In the genomic region with DNA sequence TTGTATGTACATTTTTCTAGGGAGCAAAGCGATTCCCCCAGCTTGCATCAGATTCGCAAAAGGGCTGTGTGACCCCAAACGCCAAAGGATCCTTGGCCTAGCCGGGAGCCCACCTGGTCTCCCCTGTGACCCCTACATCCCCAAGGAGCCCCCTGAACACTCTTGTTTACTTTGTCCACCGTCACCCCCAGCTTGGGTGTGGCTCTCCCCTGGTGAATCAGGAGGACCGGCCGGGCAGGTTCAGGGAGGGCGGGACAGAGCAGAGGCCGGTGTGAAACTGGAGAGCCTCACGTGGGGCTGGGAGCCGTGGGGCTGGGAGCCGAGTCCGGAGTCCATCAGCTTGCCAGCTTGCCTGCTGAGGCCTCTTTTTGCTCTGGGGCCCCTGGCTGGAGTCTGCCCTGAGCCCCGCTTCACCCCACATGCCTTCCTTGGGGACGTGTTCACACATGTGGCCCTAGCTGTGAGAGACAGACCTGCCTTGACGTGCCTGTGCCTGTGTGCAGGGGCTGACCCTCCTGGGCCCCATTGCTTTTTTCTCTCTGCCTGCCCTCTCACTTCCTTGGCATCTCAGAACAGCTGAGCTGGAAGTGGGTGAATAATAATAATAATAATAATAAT, we compare ENCODE assay signal across 8 cellular contexts.
DNase-seq lines count a peak whose midpoint lies in the region; ATAC-seq lines count a peak whose summit lies in the region.

No MANE protein-coding gene starts in this region.

- H3K36me3 ChIP-seq in NT2/D1 (ENCODE audit: insufficient read depth, insufficient read length, low read length) (peaks cover 11% of the 10 kb centered on the region), stomach smooth muscle (ENCODE audit: control insufficient read depth in 2 of 2, insufficient read depth in 2 of 2, low read length in 2 of 2) (peaks cover 2 to 4% of the 10 kb centered on the region in 2 donors)

- DNase-seq in activated CD4-positive, alpha-beta T cell treated with anti-CD3 and anti-CD28 coated beads for 48 hours: peak; percentile 18
- no peak for DNase-seq in activated CD4-positive, alpha-beta T cell treated with anti-CD3 and anti-CD28 coated beads, Interleukin-2, amount 50 U/mL, for 1 hour
- DNase-seq in NT2/D1 (ENCODE audit: low read depth, low spot score): no peak
- DNase-seq in cerebellar cortex (ENCODE audit: low spot score): peak; percentile 40

- peak overlapping the region; percentile 87 for H3K4me3 ChIP-seq in NT2/D1 (ENCODE audit: insufficient read length, low read depth)
- H3K4me3 ChIP-seq in stomach smooth muscle (ENCODE audit: low read length in 2 of 2): peak overlapping the region; percentile 97 to 99

- H3K27me3 ChIP-seq in NT2/D1 (ENCODE audit: insufficient read depth, insufficient read length): no peaks in the 10 kb centered on the region
- no peaks in the 10 kb centered on the region for H3K27me3 ChIP-seq in layer of hippocampus (ENCODE audit: control insufficient read depth, insufficient read depth, low read length)
- no peaks in the 10 kb centered on the region for H3K27me3 ChIP-seq in stomach smooth muscle (ENCODE audit: control insufficient read depth in 1 of 2, insufficient read depth in 2 of 2, low read length in 2 of 2)

- H3K9me3 ChIP-seq in NT2/D1 (ENCODE audit: insufficient read depth, low read length) (no peaks in the 10 kb centered on the region), stomach smooth muscle (ENCODE audit: control insufficient read depth in 2 of 2, low read length in 2 of 2) (no peaks in the 10 kb centered on the region)

- H3K9ac ChIP-seq in NT2/D1 (ENCODE audit: insufficient read length, low read depth) (peak overlapping the region; percentile 61), stomach smooth muscle (ENCODE audit: low read length in 2 of 2) (peak overlapping the region; percentile 97 to 98)

- peak overlapping the region; percentile 62 for H3K27ac ChIP-seq in layer of hippocampus (ENCODE audit: low read depth, low read length)
- peak overlapping the region; percentile 100 for H3K27ac ChIP-seq in stomach smooth muscle (ENCODE audit: low read length)

- H3K4me1 ChIP-seq in NT2/D1 (ENCODE audit: insufficient read depth, insufficient read length) (peaks cover 2% of the 10 kb centered on the region), stomach smooth muscle (ENCODE audit: control insufficient read depth, insufficient read depth, low read length) (peaks cover 67% of the 10 kb centered on the region)

- ATAC-seq in HG03342 (IDR thresholded peaks at IDR 0.05; ENCODE audit: unreplicated experiment) (no peak), HG03460 (IDR thresholded peaks at IDR 0.05; ENCODE audit: unreplicated experiment) (no peak)

Comparison
In these comparisons a context has a peak if more than half of its experiments do, and no peak if none do; other contexts are left out.
1. DNase-seq: peak in activated CD4-positive, alpha-beta T cell treated with anti-CD3 and anti-CD28 coated beads for 48 hours (single experiment) and cerebellar cortex (single experiment); none in activated CD4-positive, alpha-beta T cell treated with anti-CD3 and anti-CD28 coated beads, Interleukin-2, amount 50 U/mL, for 1 hour (single experiment) and NT2/D1 (single experiment).